Comparison of ENCODE assay signal across 9 cellular contexts in the genomic region with DNA sequence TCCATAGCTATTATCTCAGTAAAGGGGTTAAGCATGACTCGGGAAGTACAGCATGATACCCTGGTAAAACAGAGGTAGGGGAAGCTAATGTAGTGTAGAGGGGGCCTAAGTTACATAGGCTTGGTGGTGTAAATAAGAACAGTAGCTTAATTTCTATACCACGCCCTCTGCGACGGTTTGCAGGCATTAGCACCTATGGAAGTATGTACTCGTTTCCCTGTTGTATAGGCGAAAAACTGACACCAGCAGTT. TPM values are rescaled to one million over a fixed set of nuclear protein-coding genes. Genes with fewer than 3 reads are reported as not detected.
DNase-seq lines count a peak whose midpoint lies in the region; ATAC-seq and TF ChIP-seq lines count a peak whose summit lies in the region.
"Had no signal": no experiment of that assay in that cellular context is flagged by ENCODE, and none has a peak within 500 bp of the region (broad histone marks: within the 10 kb centered on the region; RNA-seq: fewer than 3 reads in every experiment).

No MANE protein-coding gene starts in this region.

- DNase-seq in COLO668 (lab: John Stamatoyannopoulos, UW; ENCODE audit: unreplicated experiment): peak; percentile 43
- DNase-seq in central memory CD8-positive, alpha-beta T cell (ENCODE audit: low spot score in 2 of 2): no peak
- no peak for DNase-seq in natural killer cell
- DNase-seq in iPS-NIHi7 (ENCODE audit: extremely low spot score): no peak
- DNase-seq in NCI-H774 (lab: John Stamatoyannopoulos, UW): no peak
- DNase-seq in KBM-7: no peak
- no peak for DNase-seq in Ammon's horn (ENCODE audit: low spot score)

- H3K9ac ChIP-seq in HUES6 (ENCODE audit: low read length): peak overlapping the region; percentile 83

- peaks cover 36% of the 10 kb centered on the region for H3K36me3 ChIP-seq in HUES6 (ENCODE audit: control insufficient read depth, insufficient read depth, low read length)

- peaks cover 14% of the 10 kb centered on the region for H3K36me3 Mint-ChIP-seq in central memory CD8-positive, alpha-beta T cell (ENCODE audit: insufficient read depth)
- H3K36me3 Mint-ChIP-seq in natural killer cell: no peaks in the 10 kb centered on the region

- peak overlapping the region; percentile 70 for H3K4me3 ChIP-seq in HUES6 (ENCODE audit: low read depth, low read length)

- no peaks in the 10 kb centered on the region for H3K27me3 ChIP-seq in HUES6 (ENCODE audit: control insufficient read depth, insufficient read depth, low read length)

- peak overlapping the region; percentile 76 for H3K4me3 Mint-ChIP-seq in central memory CD8-positive, alpha-beta T cell
- peak overlapping the region; percentile 81 for H3K4me3 Mint-ChIP-seq in natural killer cell

- H3K27me3 Mint-ChIP-seq in central memory CD8-positive, alpha-beta T cell: no peaks in the 10 kb centered on the region
- no peaks in the 10 kb centered on the region for H3K27me3 Mint-ChIP-seq in natural killer cell (ENCODE audit: low read depth in 2 of 2)

- H3K4me1 Mint-ChIP-seq in central memory CD8-positive, alpha-beta T cell: peaks cover 23% of the 10 kb centered on the region
- H3K4me1 Mint-ChIP-seq in natural killer cell: peaks cover 14 to 20% of the 10 kb centered on the region in 2 donors

- peak overlapping the region; percentile 67 for H3K27ac Mint-ChIP-seq in central memory CD8-positive, alpha-beta T cell (ENCODE audit: low read depth)
- peak overlapping the region; percentile 82 to 87 for H3K27ac Mint-ChIP-seq in natural killer cell

- no peaks in the 10 kb centered on the region for H3K9me3 Mint-ChIP-seq in central memory CD8-positive, alpha-beta T cell
- no peaks in the 10 kb centered on the region for H3K9me3 Mint-ChIP-seq in natural killer cell

- H3K9me3 ChIP-seq in HUES6 (ENCODE audit: control insufficient read depth, insufficient read depth, low read depth, low read length): no peaks in the 10 kb centered on the region

- in situ Hi-C loops in KBM-7 (cut with MboI; ENCODE audit: low pct_unique_long_range_greater_than_20kb, low sequenced_read_pairs): loop anchor here (10.0 kb wide), 1 partner anchor 126 kb away; no protein-coding TSS in a partner anchor

- TF ChIP-seq CTCF in natural killer cell (IDR thresholded peaks at IDR 0.05): no peak

- H3K27ac ChIP-seq in HUES6 (ENCODE audit: low read depth, low read length): no peak overlapping the region

- intact Hi-C loops in natural killer cell (cut with micrococcal nuclease): loop anchor here (1.0 kb wide), 1 partner anchor 10 kb away; a partner anchor contains a TSS

- H3K4me1 ChIP-seq in HUES6 (ENCODE audit: control insufficient read depth, insufficient read depth, low read length): peaks cover 9% of the 10 kb centered on the region

- ATAC-seq in central memory CD8-positive, alpha-beta T cell (replicated peaks; ENCODE audit: extremely low read depth, poor library complexity, severe bottlenecking): peak; percentile 35
- peak in 1 of 3 donors; percentile 5 for ATAC-seq in natural killer cell

RNA-seq across cellular contexts. Expression of a gene that starts 0.5 kb away (rescaled TPM):
- total RNA-seq in natural killer cell: 10 to 100 TPM; 32.6 to 52.5 (median 36.6) TPM

RNA-seq across cellular contexts. Expression of a gene that starts 10.2 kb away (rescaled TPM):
- 10 to 100 TPM; 19.3 to 27.3 (median 22.1) TPM for total RNA-seq in natural killer cell

RNA-seq across cellular contexts. Expression of a gene that starts 11.6 kb away (rescaled TPM):
- total RNA-seq in natural killer cell: 1 to 10 TPM; 3.3 to 4.1 (median 4.0) TPM
- total RNA-seq: HT1080 had no signal

RNA-seq across cellular contexts. Expression of a gene that starts 18.7 kb away (rescaled TPM):
- under 1 TPM; 0.08 to 0.21 (median 0.14) TPM for total RNA-seq in natural killer cell

RNA-seq across cellular contexts. Expression of a gene that starts 28.1 kb away (rescaled TPM):
- not detected for total RNA-seq in natural killer cell
- total RNA-seq: HT1080 had no signal
